Comparison of ENCODE assay signal across 10 cellular contexts in genomic region chr19:41877490-41877876, GRCh38. TPM values are rescaled to one million over a fixed set of nuclear protein-coding genes. Genes with fewer than 3 reads are reported as not detected.
A peak's percentile ranks its signal among the peaks of the same experiment; 100 is the strongest.
DNase-seq lines count a peak whose midpoint lies in the region; ATAC-seq and TF ChIP-seq lines count a peak whose summit lies in the region.
"Had no signal": no experiment of that assay in that cellular context is flagged by ENCODE, and none has a peak within 500 bp of the region (broad histone marks: within the 10 kb centered on the region; RNA-seq: fewer than 3 reads in every experiment).

No MANE protein-coding gene starts in this region.

- H3K4me3 Mint-ChIP-seq in activated CD4-positive, alpha-beta memory T cell treated with anti-CD3 and anti-CD28 coated beads, Interleukin-2, amount 10 ng/mL, durations not matched to agents 7 days and 5 days: no peak overlapping the region
- no peak overlapping the region for H3K4me3 Mint-ChIP-seq in natural killer cell treated with Interleukin-12 subunit alpha and Interleukin-12 subunit beta and Interleukin-15 and Interleukin-18, amount 100 ng/mL, for 72 hours
- H3K4me3 Mint-ChIP-seq in H9: no peak overlapping the region
- H3K4me3 Mint-ChIP-seq: neural progenitor cell had no signal

- no peak overlapping the region for H4K5ac ChIP-seq in H9 (ENCODE audit: insufficient read length, low read depth, low read length)

- H2BK12ac ChIP-seq in H9 (ENCODE audit: insufficient read length, low read depth, low read length): no peak overlapping the region

- POLR2A ChIA-PET in activated CD4-positive, alpha-beta memory T cell treated with anti-CD3 and anti-CD28 coated beads, Interleukin-2, amount 10 ng/mL, durations not matched to agents 7 days and 5 days (lab: Charles Lee): interaction anchor here (2.3 to 16.1 kb wide), 3 partner anchors 9 to 34 kb away, joined by 8 to 384 read pairs (median 223); partner anchors contain the start of genes ARHGEF1 and RPS19

- peak; percentile 79 for DNase-seq in GM12865 (ENCODE audit: low read depth)
- DNase-seq in Jurkat, Clone E6-1 (ENCODE audit: low read depth, low spot score): no peak
- DNase-seq in activated CD4-positive, alpha-beta memory T cell treated with anti-CD3 and anti-CD28 coated beads, Interleukin-2, amount 10 ng/mL, durations not matched to agents 7 days and 5 days: no peak
- no peak for DNase-seq in natural killer cell treated with Interleukin-12 subunit alpha and Interleukin-12 subunit beta and Interleukin-15 and Interleukin-18, amount 100 ng/mL, for 72 hours (ENCODE audit: low spot score)
- no peak for DNase-seq in H9
- DNase-seq in NCI-H2029 (lab: John Stamatoyannopoulos, UW): no peak
- no peak for DNase-seq in NCI-H524 treated with DMSO at 0.1 percent for 48 hours (lab: John Stamatoyannopoulos, UW)

- TF ChIP-seq CTCF in GM12865 (IDR thresholded peaks at IDR 0.05; ENCODE audit: insufficient read depth, low read depth, low read length, missing control alignments): no peak
- no peak for TF ChIP-seq CTCF in H9 (conservative IDR thresholded peaks at IDR 0.05)

- no peak overlapping the region for H3K56ac ChIP-seq in H9 (ENCODE audit: insufficient read length, low read depth, low read length)

- H4K8ac ChIP-seq in H9 (replicated peaks; ENCODE audit: insufficient read length, low read depth, low read length): no peak overlapping the region

- peak overlapping the region; percentile 96 for H3K27ac Mint-ChIP-seq in activated CD4-positive, alpha-beta memory T cell treated with anti-CD3 and anti-CD28 coated beads, Interleukin-2, amount 10 ng/mL, durations not matched to agents 7 days and 5 days
- H3K27ac Mint-ChIP-seq in natural killer cell treated with Interleukin-12 subunit alpha and Interleukin-12 subunit beta and Interleukin-15 and Interleukin-18, amount 100 ng/mL, for 72 hours: peak overlapping the region; percentile 87 to 88
- H3K27ac Mint-ChIP-seq in H9: no peak overlapping the region
- H3K27ac Mint-ChIP-seq: neural progenitor cell had no signal

- H4K20me1 ChIP-seq in H9 (ENCODE audit: control insufficient read depth, insufficient read depth, insufficient read length): no peaks in the 10 kb centered on the region

- H3K9ac ChIP-seq in H9 (ENCODE audit: extremely low read depth, insufficient read length, low read length): no peak overlapping the region

- no peak overlapping the region for H3K4me2 ChIP-seq in H9 (ENCODE audit: insufficient read depth, insufficient read length, low read length)
- H3K4me2 ChIP-seq: neural progenitor cell had no signal

- CTCF ChIA-PET in activated CD4-positive, alpha-beta memory T cell treated with anti-CD3 and anti-CD28 coated beads, Interleukin-2, amount 10 ng/mL, durations not matched to agents 7 days and 5 days (lab: Charles Lee): no interaction called here

- no peak overlapping the region for H2BK5ac ChIP-seq in H9 (ENCODE audit: insufficient read length, low read length)

- H3K23me2 ChIP-seq in H9 (ENCODE audit: insufficient read length, low read depth, low read length, poor library complexity, severe bottlenecking): peaks cover 3% of the 10 kb centered on the region

- no peak overlapping the region for H2AFZ ChIP-seq in H9 (ENCODE audit: low read length)
- H2AFZ ChIP-seq: neural progenitor cell had no signal

- H3K27me3 Mint-ChIP-seq in activated CD4-positive, alpha-beta memory T cell treated with anti-CD3 and anti-CD28 coated beads, Interleukin-2, amount 10 ng/mL, durations not matched to agents 7 days and 5 days: no peaks in the 10 kb centered on the region
- H3K27me3 Mint-ChIP-seq in natural killer cell treated with Interleukin-12 subunit alpha and Interleukin-12 subunit beta and Interleukin-15 and Interleukin-18, amount 100 ng/mL, for 72 hours: no peaks in the 10 kb centered on the region
- H3K27me3 Mint-ChIP-seq in H9 (ENCODE audit: low read depth): peaks cover 46% of the 10 kb centered on the region

- no peaks in the 10 kb centered on the region; the same call in 1 of the 2 replicates for H3K27me3 ChIP-seq in H9 (ENCODE audit: insufficient read depth, low read length)

- peak overlapping the region; percentile 90 for H3K4me3 ChIP-seq in GM12865 (ENCODE audit: low read depth, low read length)
- H3K4me3 ChIP-seq in Jurkat, Clone E6-1 (ENCODE audit: low read length): peak overlapping the region; percentile 46
- H3K4me3 ChIP-seq: neural progenitor cell had no signal

- no peak overlapping the region for H2BK20ac ChIP-seq in H9 (ENCODE audit: low read depth, low read length, poor library complexity, severe bottlenecking)

- no peak for ATAC-seq in natural killer cell treated with Interleukin-12 subunit alpha and Interleukin-12 subunit beta and Interleukin-15 and Interleukin-18, amount 100 ng/mL, for 72 hours
- ATAC-seq in GM21381 (IDR thresholded peaks at IDR 0.05; ENCODE audit: unreplicated experiment): no peak

- no peak overlapping the region for H2BK15ac ChIP-seq in H9 (ENCODE audit: low read depth, low read length)

- H2BK120ac ChIP-seq in H9 (ENCODE audit: low read depth, low read length, poor library complexity, severe bottlenecking): no peak overlapping the region

- H4K91ac ChIP-seq in H9 (ENCODE audit: insufficient read length, low read depth, low read length): no peak overlapping the region

- H3K23ac ChIP-seq in H9 (ENCODE audit: insufficient read length, low read depth, low read length): no peak overlapping the region

- H3K14ac ChIP-seq in H9 (ENCODE audit: insufficient read depth, low read length): no peak overlapping the region

- H3K36me3 Mint-ChIP-seq in activated CD4-positive, alpha-beta memory T cell treated with anti-CD3 and anti-CD28 coated beads, Interleukin-2, amount 10 ng/mL, durations not matched to agents 7 days and 5 days (ENCODE audit: low read depth): peaks cover 11% of the 10 kb centered on the region
- peaks cover 4% of the 10 kb centered on the region for H3K36me3 Mint-ChIP-seq in natural killer cell treated with Interleukin-12 subunit alpha and Interleukin-12 subunit beta and Interleukin-15 and Interleukin-18, amount 100 ng/mL, for 72 hours
- no peaks in the 10 kb centered on the region for H3K36me3 Mint-ChIP-seq in H9 (ENCODE audit: insufficient read depth in 1 of 3, low read depth in 3 of 3)
- H3K36me3 Mint-ChIP-seq: neural progenitor cell had no signal

- no peak overlapping the region for H3K4ac ChIP-seq in H9 (ENCODE audit: low read depth, low read length)

- H3K9me3 ChIP-seq in H9 (ENCODE audit: control insufficient read depth, low read depth, low read length): no peaks in the 10 kb centered on the region

- H3K79me1 ChIP-seq in H9 (ENCODE audit: insufficient read depth, low read depth, low read length, poor library complexity, severe bottlenecking): no peaks in the 10 kb centered on the region

- H3K79me2 ChIP-seq in H9 (ENCODE audit: insufficient read depth, low read length): no peaks in the 10 kb centered on the region

- H3T11ph ChIP-seq in H9 (ENCODE audit: low read length): no peak overlapping the region

- no peaks in the 10 kb centered on the region for H3K9me3 Mint-ChIP-seq in activated CD4-positive, alpha-beta memory T cell treated with anti-CD3 and anti-CD28 coated beads, Interleukin-2, amount 10 ng/mL, durations not matched to agents 7 days and 5 days
- H3K9me3 Mint-ChIP-seq in natural killer cell treated with Interleukin-12 subunit alpha and Interleukin-12 subunit beta and Interleukin-15 and Interleukin-18, amount 100 ng/mL, for 72 hours: no peaks in the 10 kb centered on the region
- H3K9me3 Mint-ChIP-seq in H9: no peaks in the 10 kb centered on the region
- H3K9me3 Mint-ChIP-seq: neural progenitor cell had no signal

- H3K27ac ChIP-seq in H9 (ENCODE audit: insufficient read length, low read depth, low read length): no peak overlapping the region
- H3K27ac ChIP-seq: neural progenitor cell had no signal

- H3K4me1 ChIP-seq in H9 (ENCODE audit: insufficient read depth, low read length): no peaks in the 10 kb centered on the region
- H3K4me1 ChIP-seq: neural progenitor cell had no signal

- H3K4me1 Mint-ChIP-seq in activated CD4-positive, alpha-beta memory T cell treated with anti-CD3 and anti-CD28 coated beads, Interleukin-2, amount 10 ng/mL, durations not matched to agents 7 days and 5 days: peaks cover 71% of the 10 kb centered on the region
- H3K4me1 Mint-ChIP-seq in natural killer cell treated with Interleukin-12 subunit alpha and Interleukin-12 subunit beta and Interleukin-15 and Interleukin-18, amount 100 ng/mL, for 72 hours (ENCODE audit: low read depth in 2 of 2): peaks cover 22 to 40% of the 10 kb centered on the region in 2 donors
- H3K4me1 Mint-ChIP-seq in H9: peaks cover 6 to 21% of the 10 kb centered on the region in 2 experiments

- H3K18ac ChIP-seq in H9 (ENCODE audit: insufficient read length, low read depth, low read length): no peak overlapping the region

- no peak overlapping the region for H2AK5ac ChIP-seq in H9 (ENCODE audit: insufficient read length, low read length)

- no CpG with 5 or more reads among the region's 4 CpGs for WGBS in H9 (ENCODE audit: extremely low coverage, insufficient read length, low lambda C conversion rate)

RNA-seq across cellular contexts. Expression of gene CD79A, which starts 0.4 kb away (rescaled TPM):
- polyA plus RNA-seq in Jurkat, Clone E6-1 (2012; ENCODE audit: insufficient read depth, insufficient read length): 8.5 TPM
- under 1 TPM; 0.35 to 0.38 TPM for total RNA-seq in activated CD4-positive, alpha-beta memory T cell treated with anti-CD3 and anti-CD28 coated beads, Interleukin-2, amount 10 ng/mL, durations not matched to agents 7 days and 5 days
- 1 to 10 TPM in 1 of 2 donors, under 1 TPM in 1; 0.93 to 1.8 TPM for total RNA-seq in natural killer cell treated with Interleukin-12 subunit alpha and Interleukin-12 subunit beta and Interleukin-15 and Interleukin-18, amount 100 ng/mL, for 72 hours
- 0.22 and 0.39 TPM in 2 replicates for total RNA-seq in H9 (2021)
- total RNA-seq: chondrocyte had no signal

RNA-seq across cellular contexts. Expression of gene ARHGEF1, which starts 5.5 kb away (rescaled TPM):
- polyA plus RNA-seq in Jurkat, Clone E6-1 (2012; ENCODE audit: insufficient read depth, insufficient read length): 154 TPM
- 100 to 1,000 TPM; 657 TPM for total RNA-seq in activated CD4-positive, alpha-beta memory T cell treated with anti-CD3 and anti-CD28 coated beads, Interleukin-2, amount 10 ng/mL, durations not matched to agents 7 days and 5 days
- total RNA-seq in natural killer cell treated with Interleukin-12 subunit alpha and Interleukin-12 subunit beta and Interleukin-15 and Interleukin-18, amount 100 ng/mL, for 72 hours: 100 to 1,000 TPM; 321 to 444 TPM
- total RNA-seq in H9 (2021): 47.0 and 50.3 TPM in 2 replicates

RNA-seq across cellular contexts. Expression of gene RPS19, which starts 17.4 kb away (rescaled TPM):
- 3,313 TPM for polyA plus RNA-seq in Jurkat, Clone E6-1 (2012; ENCODE audit: insufficient read depth, insufficient read length)
- total RNA-seq in activated CD4-positive, alpha-beta memory T cell treated with anti-CD3 and anti-CD28 coated beads, Interleukin-2, amount 10 ng/mL, durations not matched to agents 7 days and 5 days: 1,000 to 10,000 TPM; 2,625 to 2,652 TPM
- total RNA-seq in natural killer cell treated with Interleukin-12 subunit alpha and Interleukin-12 subunit beta and Interleukin-15 and Interleukin-18, amount 100 ng/mL, for 72 hours: 1,000 to 10,000 TPM; 1,532 to 1,595 TPM
- 3,024 and 3,117 TPM in 2 replicates for total RNA-seq in H9 (2021)

RNA-seq across cellular contexts. Expression of gene DMRTC2, which starts 32.6 kb away (rescaled TPM):
- not detected for polyA plus RNA-seq in Jurkat, Clone E6-1 (2012; ENCODE audit: insufficient read depth, insufficient read length)
- total RNA-seq in activated CD4-positive, alpha-beta memory T cell treated with anti-CD3 and anti-CD28 coated beads, Interleukin-2, amount 10 ng/mL, durations not matched to agents 7 days and 5 days: not detected
- not detected for total RNA-seq in natural killer cell treated with Interleukin-12 subunit alpha and Interleukin-12 subunit beta and Interleukin-15 and Interleukin-18, amount 100 ng/mL, for 72 hours
- not detected in 2 replicates for total RNA-seq in H9 (2021)
- total RNA-seq: chondrocyte had no signal

RNA-seq across cellular contexts. Expression of gene LYPD4, which starts 33.0 kb away (rescaled TPM):
- polyA plus RNA-seq in Jurkat, Clone E6-1 (2012; ENCODE audit: insufficient read depth, insufficient read length): not detected
- not detected for total RNA-seq in activated CD4-positive, alpha-beta memory T cell treated with anti-CD3 and anti-CD28 coated beads, Interleukin-2, amount 10 ng/mL, durations not matched to agents 7 days and 5 days
- total RNA-seq in natural killer cell treated with Interleukin-12 subunit alpha and Interleukin-12 subunit beta and Interleukin-15 and Interleukin-18, amount 100 ng/mL, for 72 hours: not detected
- not detected in 2 replicates for total RNA-seq in H9 (2021)
- total RNA-seq: chondrocyte had no signal

Comparison
In these comparisons a context has a peak if more than half of its experiments do, and no peak if none do; other contexts are left out.
1. H3K27ac Mint-ChIP-seq: peak in activated CD4-positive, alpha-beta memory T cell treated with anti-CD3 and anti-CD28 coated beads, Interleukin-2, amount 10 ng/mL, durations not matched to agents 7 days and 5 days (single experiment) and natural killer cell treated with Interleukin-12 subunit alpha and Interleukin-12 subunit beta and Interleukin-15 and Interleukin-18, amount 100 ng/mL, for 72 hours (2 of 2); none in H9 (0 of 3).